In genomic region chr11:727859-728748, GRCh38 we compare ENCODE assay signal across 1 cellular context.
TF ChIP-seq lines count a peak whose summit lies in the region.

No MANE protein-coding gene starts in this region.

TF ChIP-seq in SK-N-SH, 30 proteins besides CTCF, POLR2A, EP300 and RAD21 (continued from another document):
- TF ChIP-seq PBX3 (IDR thresholded peaks at IDR 0.05) (no peak), RFX5 (IDR thresholded peaks at IDR 0.05; ENCODE audit: low read length) (no peak), SMC3 (IDR thresholded peaks at IDR 0.05; ENCODE audit: low read depth, low read length) (peak; percentile 55), NFIC (IDR thresholded peaks at IDR 0.05; ENCODE audit: borderline replicate concordance) (no peak), FOXM1 (IDR thresholded peaks at IDR 0.05; ENCODE audit: low read depth) (no peak), TCF12 (IDR thresholded peaks at IDR 0.05) (no peak), IRF3 (IDR thresholded peaks at IDR 0.05; ENCODE audit: low read depth, low read length) (no peak), MEF2A (IDR thresholded peaks at IDR 0.05; ENCODE audit: borderline replicate concordance, low read depth) (no peak)
